ENCODE assay signal across 8 cellular contexts in genomic region chr22:42964994-42965699, GRCh38.
A peak's percentile ranks its signal among the peaks of the same experiment; 100 is the strongest.
DNase-seq lines count a peak whose midpoint lies in the region; ATAC-seq and TF ChIP-seq lines count a peak whose summit lies in the region.

No MANE protein-coding gene starts in this region.

- H3K27me3 ChIP-seq in HUES48 (ENCODE audit: control insufficient read depth, insufficient read depth, low read length), result no peaks in the 10 kb centered on the region

- H3K27me3 Mint-ChIP-seq in activated T-cell treated with anti-CD3 and anti-CD28 coated beads, Interleukin-2, amount 50 U/mL, for 24 hours, result no peaks in the 10 kb centered on the region
- no peaks in the 10 kb centered on the region for H3K27me3 Mint-ChIP-seq in nephron (ENCODE audit: low read depth)

- DNase-seq in activated T-cell treated with anti-CD3 and anti-CD28 coated beads, Interleukin-2, amount 50 U/mL, for 24 hours, result peak; percentile 61
- DNase-seq in midbrain (lab: John Stamatoyannopoulos, UW), result no peak
- no peak for DNase-seq in glomerular visceral epithelial cell (ENCODE audit: extremely low spot score)
- no peak for DNase-seq in nucleus accumbens (lab: John Stamatoyannopoulos, UW)

- no peaks in the 10 kb centered on the region for H3K36me3 ChIP-seq in HUES48 (ENCODE audit: control insufficient read depth, insufficient read depth, low read length)

- H3K9me3 ChIP-seq in HUES48 (ENCODE audit: control insufficient read depth, insufficient read depth, low read length), result no peaks in the 10 kb centered on the region

- no peak for TF ChIP-seq CTCF in nephron (IDR thresholded peaks at IDR 0.05; ENCODE audit: unreplicated experiment in 3 of 3)

- peak overlapping the region; percentile 98 for H3K27ac Mint-ChIP-seq in activated T-cell treated with anti-CD3 and anti-CD28 coated beads, Interleukin-2, amount 50 U/mL, for 24 hours
- peak overlapping the region in 2 of 3 experiments; percentile 3 to 27 for H3K27ac Mint-ChIP-seq in nephron

- H3K4me1 ChIP-seq in HUES48 (ENCODE audit: control insufficient read depth, insufficient read depth, low read length), result peaks cover 39% of the 10 kb centered on the region

- H3K9ac ChIP-seq in HUES48 (ENCODE audit: low read depth, low read length), result no peak overlapping the region

- H3K4me1 Mint-ChIP-seq in activated T-cell treated with anti-CD3 and anti-CD28 coated beads, Interleukin-2, amount 50 U/mL, for 24 hours (ENCODE audit: low read depth), result peaks cover 80% of the 10 kb centered on the region
- peaks cover 57% of the 10 kb centered on the region for H3K4me1 Mint-ChIP-seq in nephron

- peaks cover 19% of the 10 kb centered on the region for H3K36me3 Mint-ChIP-seq in activated T-cell treated with anti-CD3 and anti-CD28 coated beads, Interleukin-2, amount 50 U/mL, for 24 hours (ENCODE audit: low read depth)
- peaks cover 43% of the 10 kb centered on the region for H3K36me3 Mint-ChIP-seq in nephron (ENCODE audit: low read depth)

- H3K4me3 Mint-ChIP-seq in activated T-cell treated with anti-CD3 and anti-CD28 coated beads, Interleukin-2, amount 50 U/mL, for 24 hours, result peak overlapping the region; percentile 37
- no peak overlapping the region for H3K4me3 Mint-ChIP-seq in nephron

- ATAC-seq in GM18861 (IDR thresholded peaks at IDR 0.05; ENCODE audit: unreplicated experiment), result peak; percentile 53
- no peak for ATAC-seq in HG02759 (IDR thresholded peaks at IDR 0.05; ENCODE audit: unreplicated experiment)

- 0 out of 2 replicates have a peak overlapping the region, but pooled peaks have one; percentile 13 for H3K4me3 ChIP-seq in HUES48 (ENCODE audit: low read depth, low read length)

- no peaks in the 10 kb centered on the region for H3K9me3 Mint-ChIP-seq in activated T-cell treated with anti-CD3 and anti-CD28 coated beads, Interleukin-2, amount 50 U/mL, for 24 hours
- no peaks in the 10 kb centered on the region for H3K9me3 Mint-ChIP-seq in nephron

- peak overlapping the region; percentile 71 for H3K27ac ChIP-seq in HUES48 (ENCODE audit: low read depth, low read length)
